ENCODE assay signal across 1 cellular context in the genomic region with DNA sequence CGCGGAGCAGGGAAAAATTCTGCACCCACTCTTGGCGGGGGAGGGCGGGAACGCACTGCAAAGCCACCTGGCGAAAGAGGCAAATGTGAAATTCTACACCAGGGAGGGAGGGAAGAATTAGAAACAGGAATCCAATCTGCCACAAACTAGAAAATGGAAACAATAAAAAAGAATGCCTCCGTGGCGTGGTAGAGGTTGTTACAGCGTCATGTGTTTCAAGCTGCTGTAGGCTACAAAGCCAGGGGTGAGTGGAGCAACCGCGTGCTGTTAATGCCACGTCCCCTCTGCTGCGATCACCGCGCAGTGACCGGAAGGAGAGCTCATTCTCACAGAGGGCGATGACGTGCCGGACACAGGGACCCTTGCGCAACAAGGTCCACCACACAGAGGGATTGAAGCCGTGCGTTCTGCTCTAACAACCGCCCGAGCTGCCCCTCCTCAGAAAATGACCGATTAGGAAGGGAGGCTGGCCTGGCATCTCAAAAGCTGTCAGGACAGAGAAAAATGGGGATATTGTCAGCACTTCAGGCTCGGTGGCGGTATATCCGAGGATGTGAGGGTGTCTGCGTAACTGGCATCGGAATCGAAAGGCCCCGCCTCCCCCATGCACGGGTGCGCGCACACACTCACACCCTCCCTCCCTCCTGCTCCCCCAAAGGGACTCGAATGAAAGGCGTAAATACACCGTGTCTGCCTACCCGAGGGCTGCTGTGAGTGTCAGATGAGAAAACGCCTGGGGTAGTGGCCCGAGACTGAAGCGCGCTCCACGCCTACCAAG.
TF ChIP-seq lines count a peak whose summit lies in the region.

No MANE protein-coding gene starts in this region.

TF ChIP-seq in HepG2, 621 proteins besides CTCF, POLR2A, EP300 and RAD21 (continued from another document and continues in another):
- no peak for TF ChIP-seq ZNF788 (CRISPR knock-in tag; IDR thresholded peaks at IDR 0.05; ENCODE audit: borderline replicate concordance)
- no peak for TF ChIP-seq NR2C2 (CRISPR knock-in tag; IDR thresholded peaks at IDR 0.05; ENCODE audit: borderline replicate concordance)
- no peak for TF ChIP-seq TGIF2 (CRISPR knock-in tag; IDR thresholded peaks at IDR 0.05)
- peak; percentile 53; the same call in 1 of the 2 replicates for TF ChIP-seq ARID5B (CRISPR knock-in tag; IDR thresholded peaks at IDR 0.05)
- TF ChIP-seq ZNF652 (CRISPR knock-in tag; IDR thresholded peaks at IDR 0.05; ENCODE audit: borderline replicate concordance, low read depth), result no peak
- TF ChIP-seq LRRFIP1 (CRISPR knock-in tag; conservative IDR thresholded peaks at IDR 0.05), result no peak
- peak; percentile 54; the same call in 1 of the 2 replicates for TF ChIP-seq ZHX2 (IDR thresholded peaks at IDR 0.05; ENCODE audit: low read depth)
- no peak for TF ChIP-seq ZHX2 (CRISPR knock-in tag; IDR thresholded peaks at IDR 0.05; ENCODE audit: borderline replicate concordance)
- TF ChIP-seq MAFK (conservative IDR thresholded peaks at IDR 0.05 in 1 of 2, IDR thresholded peaks at IDR 0.05 in 1 of 2; ENCODE audit: low read length in 2 of 2), result no peak
- no peak for TF ChIP-seq ZNF512 (CRISPR knock-in tag; IDR thresholded peaks at IDR 0.05)
- TF ChIP-seq CBX1 (IDR thresholded peaks at IDR 0.05; ENCODE audit: low read depth), result no peak
- TF ChIP-seq SKIL (CRISPR knock-in tag; IDR thresholded peaks at IDR 0.05; ENCODE audit: borderline replicate concordance), result no peak
- no peak for TF ChIP-seq MBD4 (IDR thresholded peaks at IDR 0.05; ENCODE audit: borderline replicate concordance, low read length)
- TF ChIP-seq ZNF350 (CRISPR knock-in tag; IDR thresholded peaks at IDR 0.05; ENCODE audit: borderline replicate concordance, low read depth), result peak; percentile 62; the same call in 1 of the 2 replicates
- no peak for TF ChIP-seq ZNF737 (CRISPR knock-in tag; IDR thresholded peaks at IDR 0.05; ENCODE audit: borderline replicate concordance)
- TF ChIP-seq ZMAT5 (CRISPR knock-in tag; IDR thresholded peaks at IDR 0.05; ENCODE audit: borderline replicate concordance, low read depth), result no peak
- no peak for TF ChIP-seq E2F5 (CRISPR knock-in tag; conservative IDR thresholded peaks at IDR 0.05)
- TF ChIP-seq ZNF780A (CRISPR knock-in tag; IDR thresholded peaks at IDR 0.05), result no peak
- no peak for TF ChIP-seq CENPX (CRISPR knock-in tag; IDR thresholded peaks at IDR 0.05)
- no peak for TF ChIP-seq TBX3 (IDR thresholded peaks at IDR 0.05; ENCODE audit: borderline replicate concordance)
- TF ChIP-seq SIX4 (CRISPR knock-in tag; IDR thresholded peaks at IDR 0.05), result 0 out of 2 replicates have a peak, but pooled peaks have one; percentile 9
- no peak for TF ChIP-seq GATA4 (IDR thresholded peaks at IDR 0.05; ENCODE audit: borderline replicate concordance, low read depth)
- TF ChIP-seq ZBTB38 (CRISPR knock-in tag; IDR thresholded peaks at IDR 0.05), result peak; percentile 44; the same call in 1 of the 2 replicates
- TF ChIP-seq ZNF772 (CRISPR knock-in tag; IDR thresholded peaks at IDR 0.05), result no peak
- peak; percentile 50; the same call in 1 of the 2 replicates for TF ChIP-seq FOSL2 (CRISPR knock-in tag; IDR thresholded peaks at IDR 0.05)
- TF ChIP-seq, protein P1, sequence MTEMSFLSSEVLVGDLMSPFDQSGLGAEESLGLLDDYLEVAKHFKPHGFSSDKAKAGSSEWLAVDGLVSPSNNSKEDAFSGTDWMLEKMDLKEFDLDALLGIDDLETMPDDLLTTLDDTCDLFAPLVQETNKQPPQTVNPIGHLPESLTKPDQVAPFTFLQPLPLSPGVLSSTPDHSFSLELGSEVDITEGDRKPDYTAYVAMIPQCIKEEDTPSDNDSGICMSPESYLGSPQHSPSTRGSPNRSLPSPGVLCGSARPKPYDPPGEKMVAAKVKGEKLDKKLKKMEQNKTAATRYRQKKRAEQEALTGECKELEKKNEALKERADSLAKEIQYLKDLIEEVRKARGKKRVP (CRISPR knock-in tag; IDR thresholded peaks at IDR 0.05), result 0 out of 4 replicates have a peak, but pooled peaks of 1 of the 2 experiments have one; percentile 29
- no peak for TF ChIP-seq ZNF180 (CRISPR knock-in tag; IDR thresholded peaks at IDR 0.05; ENCODE audit: borderline replicate concordance, low read depth)
- no peak for TF ChIP-seq ZNF335 (CRISPR knock-in tag; IDR thresholded peaks at IDR 0.05)
- TF ChIP-seq GABPB1 (CRISPR knock-in tag; IDR thresholded peaks at IDR 0.05), result peak; percentile 87
- TF ChIP-seq ATF6 (CRISPR knock-in tag; conservative IDR thresholded peaks at IDR 0.05), result no peak
- TF ChIP-seq KLF6 (CRISPR knock-in tag; IDR thresholded peaks at IDR 0.05), result 0 out of 2 replicates have a peak, but pooled peaks have one; percentile 34
- TF ChIP-seq SIX1 (CRISPR knock-in tag; IDR thresholded peaks at IDR 0.05; ENCODE audit: borderline replicate concordance), result no peak
- TF ChIP-seq ZNF383 (CRISPR knock-in tag; IDR thresholded peaks at IDR 0.05; ENCODE audit: borderline replicate concordance), result no peak
